8 cellular contexts compared by ENCODE assay signal in genomic region chr11:125625225-125625593, GRCh38. TPM values are rescaled to one million over a fixed set of nuclear protein-coding genes. Genes with fewer than 3 reads are reported as not detected.
DNase-seq lines count a peak whose midpoint lies in the region; TF ChIP-seq lines count a peak whose summit lies in the region.

No MANE protein-coding gene starts in this region.

- H3K4me3 Mint-ChIP-seq in neural progenitor cell = peak overlapping the region; percentile 95

- no peaks in the 10 kb centered on the region for H3K9me3 ChIP-seq in PC-9 (ENCODE audit: insufficient read depth, low read depth)
- H3K9me3 ChIP-seq in neural progenitor cell (ENCODE audit: low read depth) = no peaks in the 10 kb centered on the region

- intact Hi-C loops in PC-9 (cut with micrococcal nuclease; ENCODE audit: unreplicated experiment) = loop anchor here (1.0 to 5.0 kb wide), 3 partner anchors 33 to 262 kb away; partner anchors contain the start of genes EI24, HYLS1 and STT3A
- intact Hi-C loops in posterior cingulate gyrus (cut with DNase I) = loop anchor here (1.0 to 5.0 kb wide), 2 partner anchors 33 to 247 kb away; partner anchors contain the start of gene STT3A

- H4K20me1 ChIP-seq in PC-9 (ENCODE audit: insufficient read depth) (no peaks in the 10 kb centered on the region), neural progenitor cell (ENCODE audit: low read depth) (no peaks in the 10 kb centered on the region)

- TF ChIP-seq CTCF in PC-9 (conservative IDR thresholded peaks at IDR 0.05) (no peak), epithelial cell of proximal tubule (conservative IDR thresholded peaks at IDR 0.05; ENCODE audit: low read depth, low read length) (no peak), neural progenitor cell (IDR thresholded peaks at IDR 0.05) (peak; percentile 6)

- H3K9me3 Mint-ChIP-seq in neural progenitor cell = no peaks in the 10 kb centered on the region

- no peaks in the 10 kb centered on the region for H3K9me2 ChIP-seq in PC-9 (ENCODE audit: insufficient read depth)

- H2AFZ ChIP-seq in PC-9 (peak overlapping the region; percentile 90), neural progenitor cell (replicated peaks) (peak overlapping the region; percentile 95)

- H3K27me3 Mint-ChIP-seq in neural progenitor cell (ENCODE audit: insufficient read depth, low read depth) = peaks cover 3% of the 10 kb centered on the region

- DNase-seq in SKM-1 treated with dmso at 0.1 percent for 144 hours (lab: John Stamatoyannopoulos, UW; ENCODE audit: unreplicated experiment) (peak; percentile 25), SKM-1 (lab: John Stamatoyannopoulos, UW; ENCODE audit: unreplicated experiment) (no peak), PC-9 (no peak), epithelial cell of proximal tubule (ENCODE audit: low read depth) (no peak), neural progenitor cell (ENCODE audit: low spot score) (no peak), NCI-H526 (lab: John Stamatoyannopoulos, UW) (no peak), MV-4-11 (lab: John Stamatoyannopoulos, UW) (no peak), posterior cingulate gyrus (no peak)

- peaks cover 9% of the 10 kb centered on the region for H3K36me3 Mint-ChIP-seq in neural progenitor cell

- TSS peak; percentile 91 for BruUV-seq in PC-9 (replicated peaks; lab: Mats Ljungman, UMichigan)

- H3K4me3 ChIP-seq in PC-9 (peak overlapping the region; percentile 71), epithelial cell of proximal tubule (ENCODE audit: low read depth, low read length) (peak overlapping the region; percentile 72), neural progenitor cell (peak overlapping the region; percentile 89)

- no peaks in the 10 kb centered on the region for H3K27me3 ChIP-seq in PC-9 (ENCODE audit: insufficient read depth, low read depth)
- H3K27me3 ChIP-seq in neural progenitor cell = no peaks in the 10 kb centered on the region

- peak overlapping the region; percentile 64 for H3K27ac Mint-ChIP-seq in neural progenitor cell

- POLR2A ChIA-PET in PC-9 (lab: Charles Lee; ENCODE audit: unreplicated experiment) = interaction anchor here (0.7 to 1.0 kb wide), 2 partner anchors 268 to 542 kb away, joined by 3 to 4 read pairs; no protein-coding TSS in a partner anchor

- H3K27ac ChIP-seq in PC-9 = peak overlapping the region; percentile 77
- H3K27ac ChIP-seq in neural progenitor cell = peak overlapping the region; percentile 95

- H3K79me2 ChIP-seq in PC-9 (ENCODE audit: low read depth) (peaks cover 13% of the 10 kb centered on the region), neural progenitor cell (ENCODE audit: low read depth) (peaks cover 46% of the 10 kb centered on the region)

- H3F3A ChIP-seq in PC-9 (ENCODE audit: insufficient read depth, low read depth) (peaks cover 28% of the 10 kb centered on the region), neural progenitor cell (ENCODE audit: low read depth) (peaks cover 32% of the 10 kb centered on the region)

- peaks cover 29% of the 10 kb centered on the region for H3K36me3 ChIP-seq in PC-9 (ENCODE audit: low read depth)
- H3K36me3 ChIP-seq in neural progenitor cell = peaks cover 13% of the 10 kb centered on the region

- H3K4me1 ChIP-seq in PC-9 (replicated peaks; ENCODE audit: insufficient read depth) = peaks cover 15% of the 10 kb centered on the region
- peaks cover 23% of the 10 kb centered on the region for H3K4me1 ChIP-seq in neural progenitor cell

- peaks cover 16% of the 10 kb centered on the region for H3K4me1 Mint-ChIP-seq in neural progenitor cell

- CTCF ChIA-PET in PC-9 (lab: Charles Lee) = no interaction called here

- H3K9ac ChIP-seq in neural progenitor cell = peak overlapping the region; percentile 85

- peak overlapping the region; percentile 88 for H3K4me2 ChIP-seq in PC-9
- H3K4me2 ChIP-seq in neural progenitor cell = peak overlapping the region; percentile 95

RNA-seq across cellular contexts. Expression of gene CHEK1, which starts 0.2 kb away (rescaled TPM):
- total RNA-seq in PC-9 (2021) (36.5 and 39.8 TPM in 2 replicates), epithelial cell of proximal tubule (43.2 and 48.9 TPM in 2 replicates), neural progenitor cell (ENCODE audit: low replicate concordance) (104 and 161 TPM in 2 replicates)

RNA-seq across cellular contexts. Expression of gene STT3A, which starts 32.6 kb away (rescaled TPM):
- total RNA-seq in PC-9 (2021) (86.1 and 113 TPM in 2 replicates), epithelial cell of proximal tubule (170 and 190 TPM in 2 replicates), neural progenitor cell (ENCODE audit: low replicate concordance) (111 and 157 TPM in 2 replicates)

RNA-seq across cellular contexts. Expression of gene ACRV1, which starts 55.4 kb away (rescaled TPM):
- total RNA-seq in PC-9 (2021) (not detected in 2 replicates), epithelial cell of proximal tubule (not detected in 2 replicates), neural progenitor cell (ENCODE audit: low replicate concordance) (0.47 and 0.56 TPM in 2 replicates)

RNA-seq across cellular contexts. Expression of gene EI24, which starts 55.9 kb away (rescaled TPM):
- total RNA-seq in PC-9 (2021) = 69.7 and 88.2 TPM in 2 replicates
- total RNA-seq in epithelial cell of proximal tubule = 140 and 169 TPM in 2 replicates
- 99.8 and 103 TPM in 2 replicates for total RNA-seq in neural progenitor cell (ENCODE audit: low replicate concordance)
